Comparison of ENCODE assay signal across 9 cellular contexts in the genomic region with DNA sequence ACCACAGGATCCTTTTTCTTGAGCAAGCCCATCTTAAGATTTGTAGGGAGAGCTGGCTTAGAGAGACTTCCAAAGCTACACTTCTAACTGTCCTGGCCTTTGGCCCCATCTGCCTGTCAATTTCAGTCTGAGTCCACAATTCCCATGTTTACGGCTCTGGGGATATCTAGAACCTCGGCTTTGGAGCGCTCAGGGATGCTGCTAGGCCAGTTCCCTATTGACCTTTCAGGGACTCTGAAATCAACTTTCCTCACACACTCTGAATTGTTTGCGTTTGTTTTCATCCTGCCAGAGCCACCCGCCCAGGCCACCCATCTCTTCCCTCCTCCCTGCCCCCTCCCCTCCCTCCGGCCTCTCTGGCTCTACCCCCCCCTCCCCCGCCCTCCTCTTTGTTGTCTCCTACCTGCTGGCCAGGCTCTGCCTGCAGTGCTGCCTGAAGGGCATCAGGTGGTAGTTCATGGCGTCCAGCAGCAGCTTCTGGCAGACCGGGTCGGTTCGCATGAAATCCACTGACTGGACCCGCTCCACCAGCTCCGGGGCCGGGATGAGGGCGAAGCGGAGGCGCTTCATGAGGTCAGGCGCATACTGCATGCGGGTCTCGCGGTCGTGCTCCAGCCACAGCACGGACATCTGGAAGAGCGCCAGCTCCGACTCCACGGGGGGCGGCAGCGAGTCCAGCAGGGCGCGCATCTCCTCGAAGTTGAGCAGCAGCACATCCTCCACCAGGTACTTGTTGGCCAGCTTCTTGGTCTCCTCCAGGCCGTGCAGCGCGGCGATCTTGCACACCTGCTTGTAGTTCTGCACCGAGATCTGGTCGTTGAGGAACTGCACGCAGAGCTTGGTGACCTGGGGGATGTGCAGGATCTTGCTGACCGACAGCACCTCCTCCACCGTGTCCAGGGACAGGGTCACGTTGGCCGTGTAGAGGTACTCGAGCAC. TPM values are rescaled to one million over a fixed set of nuclear protein-coding genes. Genes with fewer than 3 reads are reported as not detected.
DNase-seq lines count a peak whose midpoint lies in the region; ATAC-seq, FAIRE-seq and TF ChIP-seq lines count a peak whose summit lies in the region.
"Had no signal": no experiment of that assay in that cellular context is flagged by ENCODE, and none has a peak within 500 bp of the region (broad histone marks: within the 10 kb centered on the region; RNA-seq: fewer than 3 reads in every experiment).

No MANE protein-coding gene starts in this region.

- no peak overlapping the region for H3K27ac ChIP-seq in H1 (ENCODE audit: low read depth, low read length)

- H3K27me3 Mint-ChIP-seq in progenitor cell of endocrine pancreas = peaks cover 6% of the 10 kb centered on the region

- no peaks in the 10 kb centered on the region for H3K9me3 Mint-ChIP-seq in progenitor cell of endocrine pancreas (ENCODE audit: low read depth)

- no peak overlapping the region for H4K8ac ChIP-seq in H1 (ENCODE audit: extremely low read depth, insufficient read depth, low read length)

- H3K14ac ChIP-seq in H1 (ENCODE audit: insufficient read length) = no peak overlapping the region

- H4K5ac ChIP-seq in H1 (ENCODE audit: insufficient read length, low read depth, low read length) = no peak overlapping the region

- POLR2A ChIA-PET in H1 (lab: Charles Lee; ENCODE audit: partially characterized antibody) = interaction anchor here (1.6 kb wide), 2 partner anchors 9 to 16 kb away, joined by 4 to 5 read pairs; no protein-coding TSS in a partner anchor
- POLR2A ChIA-PET in HEK293T (lab: Yijun Ruan, JAX) = interaction anchor here (1.6 to 1.8 kb wide), 2 partner anchors 29 to 153 kb away, joined by 4 read pairs; no protein-coding TSS in a partner anchor

- no peak overlapping the region for H3K56ac ChIP-seq in H1 (replicated peaks; ENCODE audit: insufficient read length, low read depth, low read length)

- H4K91ac ChIP-seq in H1 (replicated peaks; ENCODE audit: insufficient read length, low read length) = peak overlapping the region; percentile 3

- H2BK120ac ChIP-seq in H1 (replicated peaks; ENCODE audit: low read depth, low read length) = no peak overlapping the region

- H2AK5ac ChIP-seq in H1 (ENCODE audit: low read depth, low read length) = no peak overlapping the region

- H4K20me1 ChIP-seq in H1 (replicated peaks in 1 of 2; ENCODE audit: control insufficient read depth in 1 of 2, insufficient read depth in 2 of 2, low read length in 2 of 2) = peaks cover 0 to 2% of the 10 kb centered on the region in 2 experiments

- no peaks in the 10 kb centered on the region for H3K79me1 ChIP-seq in H1 (ENCODE audit: low read depth, low read length)

- peaks cover 8% of the 10 kb centered on the region for H3K4me1 ChIP-seq in ES-I3 (ENCODE audit: insufficient read depth, low read length)
- peaks cover 7 to 23% (median 15%) of the 10 kb centered on the region in 4 experiments for H3K4me1 ChIP-seq in H1 (replicated peaks in 1 of 4; ENCODE audit: control insufficient read depth in 3 of 4, insufficient read depth in 4 of 4, low read length in 3 of 4)

- H3K4ac ChIP-seq in H1 (replicated peaks; ENCODE audit: insufficient read length, low read depth, low read length) = no peak overlapping the region

- peak overlapping the region; percentile 88; the same call in 1 of the 2 replicates for H3K18ac ChIP-seq in H1 (ENCODE audit: extremely low read depth, low read length)

- peak overlapping the region; percentile 62; the same call in 1 of the 2 replicates for H2BK5ac ChIP-seq in H1 (ENCODE audit: low read depth, low read length)

- TF ChIP-seq POLR2A in H1 (IDR thresholded peaks at IDR 0.05; ENCODE audit: control extremely low read depth in 1 of 2, low read depth in 2 of 2, low read length in 2 of 2) = no peak

- H3K36me3 ChIP-seq in ES-I3 (ENCODE audit: insufficient read depth, low read length) = no peaks in the 10 kb centered on the region
- H3K36me3 ChIP-seq in H1 (ENCODE audit: control insufficient read depth in 2 of 4, insufficient read depth in 4 of 4, low read length in 3 of 4) = no peaks in the 10 kb centered on the region

- peak overlapping the region; percentile 99 for H2BK15ac ChIP-seq in H1 (ENCODE audit: low read length)

- TF ChIP-seq EP300 in H1 (IDR thresholded peaks at IDR 0.05; ENCODE audit: borderline replicate concordance in 1 of 2, low read depth in 2 of 2, low read length in 2 of 2) = no peak

- H3K9ac ChIP-seq in ES-I3 (ENCODE audit: low read depth, low read length) = peak overlapping the region; percentile 46; the same call in 1 of the 2 replicates
- H3K9ac ChIP-seq in H1 (replicated peaks in 1 of 4; ENCODE audit: extremely low read depth in 1 of 4, low read depth in 3 of 4, low read length in 3 of 4) = no peak overlapping the region; a peak in 2 of 7 replicates

- H2BK20ac ChIP-seq in H1 (ENCODE audit: low read length) = peak overlapping the region; percentile 98

- H3K4me3 Mint-ChIP-seq in progenitor cell of endocrine pancreas (ENCODE audit: low read depth) = peak overlapping the region; percentile 93

- H3K36me3 Mint-ChIP-seq in progenitor cell of endocrine pancreas (ENCODE audit: insufficient read depth) = no peaks in the 10 kb centered on the region

- TF ChIP-seq CTCF in H1 (IDR thresholded peaks at IDR 0.05; ENCODE audit: control extremely low read depth in 1 of 3, insufficient read depth in 1 of 3, low read depth in 1 of 3, low read length in 3 of 3) (no peak), progenitor cell of endocrine pancreas (IDR thresholded peaks at IDR 0.05; ENCODE audit: unreplicated experiment) (peak; percentile 41)

- CTCF ChIA-PET in H1 (lab: Charles Lee; ENCODE audit: partially characterized antibody) (interaction anchor here (0.6 to 3.8 kb wide), 12 partner anchors 11 to 463 kb away, joined by 3 to 15 read pairs (median 3); no protein-coding TSS in a partner anchor), HEK293T (lab: Yijun Ruan, JAX) (interaction anchor here (1.2 to 1.4 kb wide), 2 partner anchors 55 to 152 kb away, joined by 3 read pairs; no protein-coding TSS in a partner anchor)

- no peak overlapping the region for H3K23ac ChIP-seq in H1 (ENCODE audit: insufficient read length)

- H3K4me3 ChIP-seq in H1 (ENCODE audit: extremely low read depth in 1 of 4, insufficient read depth in 2 of 4, low read depth in 3 of 4, low read length in 4 of 4) = peak overlapping the region; percentile 44 to 90 (median 59)

- H3K79me2 ChIP-seq in H1 (ENCODE audit: control insufficient read depth in 1 of 2, insufficient read depth in 2 of 2, low read length in 2 of 2) = no peaks in the 10 kb centered on the region

- peak overlapping the region; percentile 88 for H3K27ac Mint-ChIP-seq in progenitor cell of endocrine pancreas

- TF ChIP-seq RAD21 in H1 (IDR thresholded peaks at IDR 0.05 in 1 of 2, conservative IDR thresholded peaks at IDR 0.05 in 1 of 2; ENCODE audit: low read depth in 2 of 2, low read length in 2 of 2) = peak in 1 of 2 experiments; percentile 10; a peak in 1 of 4 replicates

- H3K4me2 ChIP-seq in H1 (ENCODE audit: insufficient read depth in 1 of 2, low read depth in 2 of 2, low read length in 2 of 2) = peak overlapping the region; percentile 84 to 100

- WGBS in H1 (ENCODE audit: extremely low coverage in 1 of 2, insufficient coverage in 1 of 2, insufficient read length in 1 of 2, insufficient replicate concordance in 2 of 2, low coverage in 1 of 2, low lambda C conversion rate in 2 of 2, missing lambda C conversion rate in 1 of 2), 2 experiments = 4% methylated on average over 36 of the region's 43 CpGs; no CpG with 5 or more reads in 1 of the 2 experiments

- DNase-seq in NCI-H2196 treated with DMSO at 0.1 percent for 48 hours (lab: John Stamatoyannopoulos, UW; ENCODE audit: unreplicated experiment) = peak; percentile 47
- DNase-seq in H1 (ENCODE audit: low read depth in 1 of 2, low spot score in 2 of 2) = peak in 1 of 2 experiments; percentile 75
- peak; percentile 26 for DNase-seq in progenitor cell of endocrine pancreas (ENCODE audit: low spot score, unreplicated experiment)
- DNase-seq in HEK293T (ENCODE audit: extremely low spot score) = no peak
- no peak for DNase-seq in AG20443 (ENCODE audit: low spot score)
- DNase-seq in midbrain (lab: John Stamatoyannopoulos, UW) = no peak

- H2AFZ ChIP-seq in H1 (ENCODE audit: low read length) = peak overlapping the region; percentile 95

- peaks cover 10 to 49% (median 40%) of the 10 kb centered on the region in 4 experiments for H3K27me3 ChIP-seq in H1 (replicated peaks in 1 of 4; ENCODE audit: control insufficient read depth in 3 of 4, extremely low read depth in 1 of 4, insufficient read depth in 3 of 4, low read length in 3 of 4)

- H3K9me3 ChIP-seq in ES-I3 (ENCODE audit: control insufficient read depth, insufficient read depth, low read length) (no peaks in the 10 kb centered on the region), H1 (ENCODE audit: insufficient read depth in 2 of 2, low read depth in 1 of 2, low read length in 1 of 2) (no peaks in the 10 kb centered on the region)

- peak overlapping the region; percentile 86; the same call in 1 of the 2 replicates for H2BK12ac ChIP-seq in H1 (ENCODE audit: low read depth, low read length)

- FAIRE-seq in H1 (lab: Jason Lieb, UNC) = no peak

- ATAC-seq in GM21723 (IDR thresholded peaks at IDR 0.05; ENCODE audit: unreplicated experiment) = no peak

- H3K4me1 Mint-ChIP-seq in progenitor cell of endocrine pancreas (ENCODE audit: low read depth) = peaks cover 26% of the 10 kb centered on the region

- peaks cover 20% of the 10 kb centered on the region for H3K23me2 ChIP-seq in H1 (ENCODE audit: low read depth, low read length)

TF ChIP-seq in H1, 55 proteins besides CTCF, POLR2A, EP300 and RAD21 (continues in another document):
- TF ChIP-seq BRCA1 (IDR thresholded peaks at IDR 0.05; ENCODE audit: low read depth, low read length) (no peak), ASH2L (IDR thresholded peaks at IDR 0.05; ENCODE audit: low read length) (peak; percentile 88), NRF1 (IDR thresholded peaks at IDR 0.05; ENCODE audit: low read depth, low read length) (no peak), MAFK (IDR thresholded peaks at IDR 0.05; ENCODE audit: low read depth, low read length) (no peak)

TF ChIP-seq in HEK293T, 16 proteins besides CTCF, POLR2A, EP300 and RAD21:
- no peak for TF ChIP-seq L3MBTL2 (conservative IDR thresholded peaks at IDR 0.05)
- TF ChIP-seq TARDBP (IDR thresholded peaks at IDR 0.05) = no peak
- TF ChIP-seq HDGF (IDR thresholded peaks at IDR 0.05; ENCODE audit: borderline replicate concordance) = no peak
- TF ChIP-seq NFRKB (IDR thresholded peaks at IDR 0.05) = no peak
- TF ChIP-seq FOXK2 (IDR thresholded peaks at IDR 0.05) = no peak
- no peak for TF ChIP-seq ARNT (IDR thresholded peaks at IDR 0.05)

RNA-seq across cellular contexts. Expression of a gene that starts 3.3 kb away (rescaled TPM):
- 1.2 and 1.3 TPM in 2 replicates for total RNA-seq in H1 (2021; fragmentation: NEBNext Ultra II Directional; extraction: Animal tissue kit (Norgen Biotek cat#: 25700))
- 1.1 and 1.4 TPM in 2 replicates for polyA plus RNA-seq in H1 (2011; rRNA removed)
- polyA plus RNA-seq in H1 (2011; cell fraction: cytosol; rRNA removed) = 0.96 TPM
- 2.2 TPM for polyA plus RNA-seq in H1 (2011; cell fraction: nucleus; rRNA removed)
- polyA plus RNA-seq in H1 (2012, experiment 1 of 2) = 1.2 to 1.8 TPM (median 1.5 TPM) in 4 replicates
- polyA plus RNA-seq in H1 (2012, experiment 2 of 2) = 0.16 TPM
- polyA plus RNA-seq in H1 (2013, experiment 1 of 2) = 0.36 TPM
- 0.37 TPM for polyA plus RNA-seq in H1 (2013, experiment 2 of 2)
- polyA minus RNA-seq in H1 (2011; rRNA and poly(A)+ RNA removed) = 1.9 and 4.7 TPM in 2 replicates
- 1.8 TPM for polyA minus RNA-seq in H1 (2011; cell fraction: cytosol; rRNA and poly(A)+ RNA removed)
- 11.2 TPM for polyA minus RNA-seq in H1 (2011; cell fraction: nucleus; rRNA and poly(A)+ RNA removed)
- total RNA-seq in progenitor cell of endocrine pancreas = 7.0 and 7.8 TPM in 2 replicates
- total RNA-seq: myocyte had no signal

Comparison
In these comparisons a context has a peak if more than half of its experiments do, and no peak if none do; other contexts are left out.
1. DNase-seq: peak in NCI-H2196 treated with DMSO at 0.1 percent for 48 hours (single experiment) and progenitor cell of endocrine pancreas (single experiment); none in HEK293T (single experiment), AG20443 (single experiment) and midbrain (single experiment).